ENCODE assay signal across 1 cellular context in genomic region chr5:150263801-150264621, GRCh38.
TF ChIP-seq lines count a peak whose summit lies in the region.

No MANE protein-coding gene starts in this region.

TF ChIP-seq in H1, 55 proteins besides CTCF, POLR2A, EP300 and RAD21 (continued from another document):
- TF ChIP-seq CHD7 (IDR thresholded peaks at IDR 0.05; ENCODE audit: insufficient replicate concordance, low read length), result no peak
- TF ChIP-seq CBX8 (IDR thresholded peaks at IDR 0.05; ENCODE audit: borderline replicate concordance, low read depth, low read length), result no peak
- no peak for TF ChIP-seq CTBP2 (IDR thresholded peaks at IDR 0.05; ENCODE audit: borderline replicate concordance, insufficient read depth, insufficient read length, low read length)
